In the genomic region with DNA sequence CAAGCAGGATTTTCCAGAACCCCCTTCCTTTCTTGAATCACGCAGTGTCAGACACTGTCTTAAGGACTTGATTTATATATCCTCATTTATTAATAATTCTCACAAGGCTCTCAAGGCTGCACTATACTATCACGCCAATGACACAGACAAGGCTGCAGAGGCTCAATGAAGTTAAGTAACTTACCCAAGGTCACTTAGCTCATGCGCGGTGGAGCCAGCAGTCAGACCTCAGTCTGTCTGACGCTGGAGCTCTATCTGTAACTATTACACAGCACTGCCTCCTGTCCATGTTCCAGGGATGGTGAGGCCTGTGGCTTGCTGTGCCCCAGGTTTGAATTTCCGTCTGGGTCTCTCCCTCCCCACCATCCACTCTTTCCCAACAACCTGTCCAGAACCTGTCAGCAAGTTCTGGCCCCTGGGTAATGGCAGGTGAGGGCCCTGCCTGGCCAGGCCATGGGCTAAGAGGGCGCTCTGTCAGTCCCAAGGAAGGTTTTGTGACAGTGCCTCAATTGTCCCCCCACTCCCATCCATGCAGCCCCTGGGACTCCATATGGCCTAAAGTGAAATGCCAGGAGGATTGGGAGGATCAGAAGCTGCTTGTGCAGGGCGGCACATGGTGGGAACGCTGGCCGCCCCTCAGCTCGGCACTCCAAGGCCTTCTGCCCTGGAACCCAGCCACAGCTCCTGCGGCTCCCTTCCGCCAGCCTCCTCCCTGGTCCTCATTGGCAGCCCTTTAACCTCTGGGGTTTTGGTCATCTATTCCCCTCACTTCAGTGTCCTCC, we compare ENCODE assay signal across 20 cellular contexts. TPM values are rescaled to one million over a fixed set of nuclear protein-coding genes. Genes with fewer than 3 reads are reported as not detected.
DNase-seq lines count a peak whose midpoint lies in the region; ATAC-seq, FAIRE-seq and TF ChIP-seq lines count a peak whose summit lies in the region.
"Had no signal": no experiment of that assay in that cellular context is flagged by ENCODE, and none has a peak within 500 bp of the region (broad histone marks: within the 10 kb centered on the region; RNA-seq: fewer than 3 reads in every experiment).

No MANE protein-coding gene starts in this region.

- ATAC-seq in RWPE2 (ENCODE audit: low read depth), result no peak
- no peak for ATAC-seq in HG03521 (IDR thresholded peaks at IDR 0.05; ENCODE audit: unreplicated experiment)

- H3K27me3 ChIP-seq in RWPE2 (ENCODE audit: insufficient read depth, poor library complexity, severe bottlenecking), result peaks cover 8% of the 10 kb centered on the region
- H3K27me3 ChIP-seq in spleen (replicated peaks in 1 of 7), result peaks cover 0 to 66% (median 13%) of the 10 kb centered on the region in 7 donors

- H3K27me3 Mint-ChIP-seq in activated naive CD4-positive, alpha-beta T cell treated with anti-CD3 and anti-CD28 coated beads, Interleukin-2, amount 10 ng/mL, durations not matched to agents 7 days and 5 days, result peaks cover 16% of the 10 kb centered on the region

- TF ChIP-seq POLR2A in spleen (IDR thresholded peaks at IDR 0.05), result no peak

- H3K4me1 Mint-ChIP-seq in activated naive CD4-positive, alpha-beta T cell treated with anti-CD3 and anti-CD28 coated beads, Interleukin-2, amount 10 ng/mL, durations not matched to agents 7 days and 5 days, result no peaks in the 10 kb centered on the region

- no peak overlapping the region for H3K4me3 Mint-ChIP-seq in activated naive CD4-positive, alpha-beta T cell treated with anti-CD3 and anti-CD28 coated beads, Interleukin-2, amount 10 ng/mL, durations not matched to agents 7 days and 5 days
- H3K4me3 Mint-ChIP-seq: CD4-positive, alpha-beta T cell; H9 had no signal

- WGBS in spleen, 5 donors, result 76 to 89% (median 78%) methylated on average over 13 of the region's 13 CpGs

- H3K9me3 ChIP-seq in RWPE2 (ENCODE audit: severe bottlenecking) (no peaks in the 10 kb centered on the region), kidney (ENCODE audit: control insufficient read depth in 1 of 2, low read length in 2 of 2) (no peaks in the 10 kb centered on the region), spleen (no peaks in the 10 kb centered on the region)
- H3K9me3 ChIP-seq: Caco-2 had no signal

- POLR2A ChIA-PET in HEK293T (lab: Yijun Ruan, JAX), result no interaction called here

- DNase-seq in activated naive CD4-positive, alpha-beta T cell treated with anti-CD3 and anti-CD28 coated beads, Interleukin-2, amount 10 ng/mL, durations not matched to agents 7 days and 5 days, result peak; percentile 1
- DNase-seq in activated naive CD4-positive, alpha-beta T cell treated with anti-CD3 and anti-CD28 coated beads, Interleukin-2, amount 50 U/mL, for 16 hours, result no peak
- peak; percentile 33 for DNase-seq in RWPE2 (ENCODE audit: low spot score)
- DNase-seq in kidney, result peak; percentile 43
- peak; percentile 54 for DNase-seq in spleen
- no peak for DNase-seq in HEK293T (ENCODE audit: extremely low spot score)
- DNase-seq: CD4-positive, alpha-beta T cell; GF-D8; H9; KBM-7; NCI-H1105; NCI-H2081 treated with DMSO at 0.1 percent for 48 hours; NCI-H446 treated with DMSO at 0.1 percent for 48 hours; NCI-H69; NK-92 treated with Interleukin-12 subunit alpha and Interleukin-12 subunit beta, amount 100 ng/mL, for 24 hours; SIG-M5 had no signal

- H3K27ac Mint-ChIP-seq in activated naive CD4-positive, alpha-beta T cell treated with anti-CD3 and anti-CD28 coated beads, Interleukin-2, amount 10 ng/mL, durations not matched to agents 7 days and 5 days, result no peak overlapping the region
- H3K27ac Mint-ChIP-seq: CD4-positive, alpha-beta T cell had no signal

- no peaks in the 10 kb centered on the region for H3K9me3 Mint-ChIP-seq in activated naive CD4-positive, alpha-beta T cell treated with anti-CD3 and anti-CD28 coated beads, Interleukin-2, amount 10 ng/mL, durations not matched to agents 7 days and 5 days
- H3K9me3 Mint-ChIP-seq: CD4-positive, alpha-beta T cell; H9 had no signal

- H3K4me3 ChIP-seq in RWPE2 (ENCODE audit: severe bottlenecking) (no peak overlapping the region), kidney (ENCODE audit: low read length in 2 of 2) (no peak overlapping the region), spleen (no peak overlapping the region)

- H3K36me3 ChIP-seq in RWPE2 (ENCODE audit: low read depth) (no peaks in the 10 kb centered on the region), kidney (ENCODE audit: control insufficient read depth in 1 of 2, insufficient read depth in 2 of 2, low read length in 2 of 2) (no peaks in the 10 kb centered on the region), spleen (no peaks in the 10 kb centered on the region)

- H3K27ac ChIP-seq in RWPE2 (ENCODE audit: poor library complexity, severe bottlenecking) (no peak overlapping the region), kidney (ENCODE audit: low read depth in 2 of 2, low read length in 2 of 2) (no peak overlapping the region), spleen (no peak overlapping the region)

- CTCF ChIA-PET in activated naive CD4-positive, alpha-beta T cell treated with anti-CD3 and anti-CD28 coated beads, Interleukin-2, amount 10 ng/mL, durations not matched to agents 7 days and 5 days (lab: Charles Lee), result interaction anchor here (2.6 kb wide), 1 partner anchor 12 kb away, joined by 8 read pairs; no protein-coding TSS in a partner anchor
- CTCF ChIA-PET in HEK293T (lab: Yijun Ruan, JAX), result interaction anchor here (1.2 to 2.0 kb wide), 2 partner anchors 9 to 12 kb away, joined by 4 to 7 read pairs; partner anchors contain the start of gene KCNC1

- H3K4me1 ChIP-seq in RWPE2 (ENCODE audit: insufficient read depth, poor library complexity, severe bottlenecking) (no peaks in the 10 kb centered on the region), kidney (ENCODE audit: control insufficient read depth in 1 of 2, insufficient read depth in 1 of 2, low read depth in 1 of 2, low read length in 2 of 2) (no peaks in the 10 kb centered on the region), spleen (no peaks in the 10 kb centered on the region)
- H3K4me1 ChIP-seq: Caco-2 had no signal

- H3K9ac ChIP-seq in kidney (ENCODE audit: low read length in 2 of 2), result no peak overlapping the region

- TF ChIP-seq CTCF in RWPE2 (IDR thresholded peaks at IDR 0.05; ENCODE audit: poor library complexity, severe bottlenecking) (no peak), kidney (IDR thresholded peaks at IDR 0.05; ENCODE audit: borderline replicate concordance, extremely low read depth, insufficient read depth) (no peak), spleen (IDR thresholded peaks at IDR 0.05 in 8 of 11, conservative IDR thresholded peaks at IDR 0.05 in 3 of 11) (no peak)

- no peak for FAIRE-seq in kidney (lab: Jason Lieb, UNC)
- FAIRE-seq: A204.1 had no signal

- no peaks in the 10 kb centered on the region for H3K36me3 Mint-ChIP-seq in activated naive CD4-positive, alpha-beta T cell treated with anti-CD3 and anti-CD28 coated beads, Interleukin-2, amount 10 ng/mL, durations not matched to agents 7 days and 5 days

- intact Hi-C loops in kidney (cut with DNase I) (no loop called here), spleen (cut with DNase I; ENCODE audit: low total_unique reads) (no loop called here)

TF ChIP-seq in HEK293T, 16 proteins besides CTCF, POLR2A, EP300 and RAD21:
- no peak for TF ChIP-seq L3MBTL2 (conservative IDR thresholded peaks at IDR 0.05)
- TF ChIP-seq FOXM1 (IDR thresholded peaks at IDR 0.05; ENCODE audit: borderline replicate concordance), result no peak
- TF ChIP-seq ELF4 (IDR thresholded peaks at IDR 0.05), result no peak
- TF ChIP-seq LEF1 (IDR thresholded peaks at IDR 0.05; ENCODE audit: borderline replicate concordance), result no peak
- no peak for TF ChIP-seq SP1 (IDR thresholded peaks at IDR 0.05)
- no peak for TF ChIP-seq HDGF (IDR thresholded peaks at IDR 0.05; ENCODE audit: borderline replicate concordance)
- no peak for TF ChIP-seq BHLHE40 (IDR thresholded peaks at IDR 0.05; ENCODE audit: borderline replicate concordance)
- TF ChIP-seq ZNF384 (IDR thresholded peaks at IDR 0.05), result no peak
- TF ChIP-seq FOXA1 (IDR thresholded peaks at IDR 0.05), result no peak
- TF ChIP-seq, protein P1, sequence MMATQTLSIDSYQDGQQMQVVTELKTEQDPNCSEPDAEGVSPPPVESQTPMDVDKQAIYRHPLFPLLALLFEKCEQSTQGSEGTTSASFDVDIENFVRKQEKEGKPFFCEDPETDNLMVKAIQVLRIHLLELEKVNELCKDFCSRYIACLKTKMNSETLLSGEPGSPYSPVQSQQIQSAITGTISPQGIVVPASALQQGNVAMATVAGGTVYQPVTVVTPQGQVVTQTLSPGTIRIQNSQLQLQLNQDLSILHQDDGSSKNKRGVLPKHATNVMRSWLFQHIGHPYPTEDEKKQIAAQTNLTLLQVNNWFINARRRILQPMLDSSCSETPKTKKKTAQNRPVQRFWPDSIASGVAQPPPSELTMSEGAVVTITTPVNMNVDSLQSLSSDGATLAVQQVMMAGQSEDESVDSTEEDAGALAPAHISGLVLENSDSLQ (IDR thresholded peaks at IDR 0.05), result no peak
- TF ChIP-seq ARNT (IDR thresholded peaks at IDR 0.05), result no peak
- no peak for TF ChIP-seq TARDBP (IDR thresholded peaks at IDR 0.05)
- no peak for TF ChIP-seq CTBP1 (IDR thresholded peaks at IDR 0.05; ENCODE audit: borderline replicate concordance)
- TF ChIP-seq FOXK2 (IDR thresholded peaks at IDR 0.05), result no peak
- TF ChIP-seq NFRKB (IDR thresholded peaks at IDR 0.05), result no peak

RNA-seq across cellular contexts. Expression of gene KCNC1, which starts 8.6 kb away (rescaled TPM):
- total RNA-seq in kidney, result 0.03 TPM
- polyA plus RNA-seq in kidney (ENCODE audit: insufficient read depth, low read depth, low replicate concordance), result not detected
- not detected for total RNA-seq in spleen
- not detected for polyA plus RNA-seq in spleen
- total RNA-seq: CD4-positive, alpha-beta T cell had no signal
- polyA plus RNA-seq: BJ had no signal

RNA-seq across cellular contexts. Expression of gene MYOD1, which starts 23.8 kb away (rescaled TPM):
- not detected for total RNA-seq in kidney
- polyA plus RNA-seq in kidney (ENCODE audit: insufficient read depth, low read depth, low replicate concordance), result not detected
- not detected for total RNA-seq in spleen
- polyA plus RNA-seq in spleen, result under 1 TPM in 1 of 3 donors, not detected in 2; 0.04 TPM
- total RNA-seq: Caco-2; CD4-positive, alpha-beta T cell; H9 had no signal
- polyA plus RNA-seq: BJ had no signal

Comparison
In these comparisons a context has a peak if more than half of its experiments do, and no peak if none do; other contexts are left out.
1. DNase-seq: peak in activated naive CD4-positive, alpha-beta T cell treated with anti-CD3 and anti-CD28 coated beads, Interleukin-2, amount 10 ng/mL, durations not matched to agents 7 days and 5 days (single experiment), RWPE2 (single experiment), kidney (single experiment) and spleen (single experiment); none in activated naive CD4-positive, alpha-beta T cell treated with anti-CD3 and anti-CD28 coated beads, Interleukin-2, amount 50 U/mL, for 16 hours (single experiment) and HEK293T (single experiment).